ENCODE assay signal across 34 cellular contexts in genomic region chr16:84218961-84219360, GRCh38. TPM values are rescaled to one million over a fixed set of nuclear protein-coding genes. Genes with fewer than 3 reads are reported as not detected.
"Had no signal": no experiment of that assay in that cellular context is flagged by ENCODE, and none has a peak within 500 bp of the region (broad histone marks: within the 10 kb centered on the region; RNA-seq: fewer than 3 reads in every experiment).

No MANE protein-coding gene starts in this region.

- H3K4me3 Mint-ChIP-seq: activated CD4-positive, alpha-beta memory T cell treated with anti-CD3 and anti-CD28 coated beads, Interleukin-2, amount 10 ng/mL, durations not matched to agents 7 days and 5 days; activated CD4-positive, alpha-beta T cell treated with anti-CD3 and anti-CD28 coated beads, Interleukin-2, amount 10 ng/mL, durations not matched to agents 7 days and 5 days; activated naive CD8-positive, alpha-beta T cell; activated T-cell treated with anti-CD3 and anti-CD28 coated beads, Interleukin-2, amount 50 U/mL, for 24 hours; activated T-helper 17 cell treated with anti-CD3 and anti-CD28 coated beads, Interleukin-2, amount 50 U/mL, for 72 hours; central memory CD8-positive, alpha-beta T cell; dendritic cell treated with granulocyte-macrophage colony-stimulating factor and Interleukin-4, amounts not matched to agents 40 ng/mL and 50 ng/mL, for 4 days had no signal

- H3K27me3 ChIP-seq: brain microvascular endothelial cell, dorsolateral prefrontal cortex, gastroesophageal sphincter had no signal

- H3K27ac ChIP-seq: brain microvascular endothelial cell, coronary artery, dorsolateral prefrontal cortex, esophagus muscularis mucosa, gastroesophageal sphincter had no signal

- H3K27me3 Mint-ChIP-seq: activated CD4-positive, alpha-beta memory T cell treated with anti-CD3 and anti-CD28 coated beads, Interleukin-2, amount 10 ng/mL, durations not matched to agents 7 days and 5 days; activated CD4-positive, alpha-beta T cell treated with anti-CD3 and anti-CD28 coated beads, Interleukin-2, amount 10 ng/mL, durations not matched to agents 7 days and 5 days; activated T-cell treated with anti-CD3 and anti-CD28 coated beads, Interleukin-2, amount 50 U/mL, for 24 hours had no signal

- H3K4me1 ChIP-seq: esophagus muscularis mucosa, gastroesophageal sphincter had no signal

- H3K9me3 Mint-ChIP-seq: activated CD4-positive, alpha-beta memory T cell treated with anti-CD3 and anti-CD28 coated beads, Interleukin-2, amount 10 ng/mL, durations not matched to agents 7 days and 5 days; activated CD4-positive, alpha-beta T cell treated with anti-CD3 and anti-CD28 coated beads, Interleukin-2, amount 10 ng/mL, durations not matched to agents 7 days and 5 days; activated T-cell treated with anti-CD3 and anti-CD28 coated beads, Interleukin-2, amount 50 U/mL, for 24 hours; activated T-helper 17 cell treated with anti-CD3 and anti-CD28 coated beads, Interleukin-2, amount 50 U/mL, for 72 hours; central memory CD8-positive, alpha-beta T cell; dendritic cell treated with granulocyte-macrophage colony-stimulating factor and Interleukin-4, amounts not matched to agents 40 ng/mL and 50 ng/mL, for 4 days had no signal

- H3K9me3 ChIP-seq: esophagus muscularis mucosa, gastroesophageal sphincter had no signal

- ATAC-seq: activated T-helper 17 cell treated with anti-CD3 and anti-CD28 coated beads, Interleukin-2, amount 50 U/mL, for 72 hours; gastroesophageal sphincter had no signal

- H3K27ac Mint-ChIP-seq: activated CD4-positive, alpha-beta memory T cell treated with anti-CD3 and anti-CD28 coated beads, Interleukin-2, amount 10 ng/mL, durations not matched to agents 7 days and 5 days; activated CD4-positive, alpha-beta T cell treated with anti-CD3 and anti-CD28 coated beads, Interleukin-2, amount 10 ng/mL, durations not matched to agents 7 days and 5 days; activated naive CD8-positive, alpha-beta T cell; activated T-cell treated with anti-CD3 and anti-CD28 coated beads, Interleukin-2, amount 50 U/mL, for 24 hours; activated T-helper 17 cell treated with anti-CD3 and anti-CD28 coated beads, Interleukin-2, amount 50 U/mL, for 72 hours; dendritic cell treated with granulocyte-macrophage colony-stimulating factor and Interleukin-4, amounts not matched to agents 40 ng/mL and 50 ng/mL, for 4 days had no signal

- H3K4me3 ChIP-seq: coronary artery, dorsolateral prefrontal cortex, esophagus muscularis mucosa, gastroesophageal sphincter had no signal

- H3K36me3 Mint-ChIP-seq: activated naive CD8-positive, alpha-beta T cell had no signal

- DNase-seq: activated CD4-positive, alpha-beta memory T cell treated with anti-CD3 and anti-CD28 coated beads, Interleukin-2, amount 10 ng/mL, durations not matched to agents 7 days and 5 days; activated CD4-positive, alpha-beta T cell treated with anti-CD3 and anti-CD28 coated beads for 1 hour; activated CD4-positive, alpha-beta T cell treated with anti-CD3 and anti-CD28 coated beads for 4 hours; activated CD4-positive, alpha-beta T cell treated with anti-CD3 and anti-CD28 coated beads, Interleukin-2, amount 10 ng/mL, durations not matched to agents 7 days and 5 days; activated CD4-positive, alpha-beta T cell treated with anti-CD3 and anti-CD28 coated beads, Interleukin-2, amount 50 U/mL, for 4 hours; activated CD8-positive, alpha-beta memory T cell treated with anti-CD3 and anti-CD28 coated beads, Interleukin-2, amount 50 U/mL, for 48 hours; activated effector memory CD4-positive, alpha-beta T cell treated with Interleukin-2 at 50 U/mL for 16 hours; activated gamma-delta T cell treated with Interleukin-2 at 50 U/mL for 16 hours; activated naive CD4-positive, alpha-beta T cell treated with anti-CD3 and anti-CD28 coated beads, Interleukin-2, amount 50 U/mL, for 16 hours; activated naive CD4-positive, alpha-beta T cell treated with Interleukin-2 at 50 U/mL for 16 hours; activated T-cell treated with anti-CD3 and anti-CD28 coated beads for 4 hours; activated T-cell treated with anti-CD3 and anti-CD28 coated beads, Interleukin-2, amount 50 U/mL, for 24 hours; amniotic stem cell; anterior cingulate cortex; brain microvascular endothelial cell; dorsolateral prefrontal cortex; effector memory CD4-positive, alpha-beta T cell; erythroblast; foreskin melanocyte; T-helper 2 cell had no signal

- H3K4me1 Mint-ChIP-seq: activated CD4-positive, alpha-beta memory T cell treated with anti-CD3 and anti-CD28 coated beads, Interleukin-2, amount 10 ng/mL, durations not matched to agents 7 days and 5 days; activated CD4-positive, alpha-beta T cell treated with anti-CD3 and anti-CD28 coated beads, Interleukin-2, amount 10 ng/mL, durations not matched to agents 7 days and 5 days; activated T-helper 17 cell treated with anti-CD3 and anti-CD28 coated beads, Interleukin-2, amount 50 U/mL, for 72 hours; central memory CD8-positive, alpha-beta T cell had no signal

- H3K36me3 ChIP-seq: brain microvascular endothelial cell, esophagus muscularis mucosa, gastroesophageal sphincter had no signal

RNA-seq across cellular contexts. Expression of gene KCNG4, which starts 20.9 kb away (rescaled TPM):
- total RNA-seq: activated CD4-positive, alpha-beta memory T cell treated with anti-CD3 and anti-CD28 coated beads, Interleukin-2, amount 10 ng/mL, durations not matched to agents 7 days and 5 days; activated CD4-positive, alpha-beta T cell treated with anti-CD3 and anti-CD28 coated beads, Interleukin-2, amount 10 ng/mL, durations not matched to agents 7 days and 5 days; activated T-helper 17 cell treated with anti-CD3 and anti-CD28 coated beads, Interleukin-2, amount 50 U/mL, for 72 hours; astrocyte; bronchial epithelial cell; cardiac septum; cerebellum; esophagus muscularis mucosa; gastroesophageal sphincter; glomerular endothelial cell; T-helper 1 cell treated with Interleukin-12 subunit alpha and Interleukin-12 subunit beta and Interleukin-4 antibody, amounts not matched to agents 30 ng/mL and 1 ng/mL, for 36 hours had no signal
- polyA plus RNA-seq: adipose tissue had no signal

RNA-seq across cellular contexts. Expression of gene ADAD2, which starts 28.0 kb away (rescaled TPM):
- total RNA-seq: activated CD4-positive, alpha-beta memory T cell treated with anti-CD3 and anti-CD28 coated beads, Interleukin-2, amount 10 ng/mL, durations not matched to agents 7 days and 5 days; activated CD4-positive, alpha-beta T cell treated with anti-CD3 and anti-CD28 coated beads, Interleukin-2, amount 10 ng/mL, durations not matched to agents 7 days and 5 days; activated T-helper 17 cell treated with anti-CD3 and anti-CD28 coated beads, Interleukin-2, amount 50 U/mL, for 72 hours; astrocyte; bronchial epithelial cell; cerebellum; T-helper 1 cell treated with Interleukin-12 subunit alpha and Interleukin-12 subunit beta and Interleukin-4 antibody, amounts not matched to agents 30 ng/mL and 1 ng/mL, for 36 hours had no signal
